Comparison of ENCODE assay signal across 1 cellular context in genomic region chr5:32008746-32009145, GRCh38.
TF ChIP-seq lines count a peak whose summit lies in the region.

No MANE protein-coding gene starts in this region.

TF ChIP-seq in WTC11, 78 proteins besides CTCF, POLR2A, EP300 and RAD21 (continued from another document):
- TF ChIP-seq ATF6 (CRISPR knock-in tag; IDR thresholded peaks at IDR 0.05), result no peak
- no peak for TF ChIP-seq ZNF671 (CRISPR knock-in tag; IDR thresholded peaks at IDR 0.05)
